Comparison of ENCODE assay signal across 19 cellular contexts in the genomic region with DNA sequence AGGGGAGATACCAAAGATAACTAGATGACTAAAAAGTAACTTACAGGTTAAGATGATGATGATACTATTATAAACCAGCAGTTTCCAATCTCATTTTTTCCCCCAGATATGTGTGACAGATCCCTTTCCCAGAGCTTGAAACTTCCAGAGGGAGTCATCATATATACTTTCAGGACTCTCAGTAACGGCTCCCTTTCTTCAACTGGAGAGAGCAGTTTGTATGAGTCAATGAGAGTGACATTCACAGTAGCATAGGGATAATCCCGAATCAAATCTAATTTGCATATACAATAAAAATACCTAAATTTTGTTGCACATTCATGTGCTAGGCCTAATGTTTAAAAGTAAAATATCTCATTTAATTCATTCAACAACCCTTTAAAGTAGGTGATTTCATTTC.
"Had no signal": no experiment of that assay in that cellular context is flagged by ENCODE, and none has a peak within 500 bp of the region (broad histone marks: within the 10 kb centered on the region; RNA-seq: fewer than 3 reads in every experiment).

No MANE protein-coding gene starts in this region.

- H3K4me3 ChIP-seq: ascending aorta, coronary artery, lung, tibial artery had no signal

- FAIRE-seq: endometrium, keratinocyte had no signal

- H3K4me1 ChIP-seq: ascending aorta had no signal

- H3K27me3 Mint-ChIP-seq: stimulated activated memory B cell treated with anti-CD40 and anti-IgM and Interleukin-4, amounts not matched to agents 10 μg/mL and 1 μg/mL and 100 μg/mL, for 72 hours had no signal

- DNase-seq: activated gamma-delta T cell treated with Interleukin-2 at 50 U/mL for 16 hours; activated T-cell treated with anti-CD3 and anti-CD28 coated beads, Interleukin-2, amount 50 U/mL, for 48 hours; erythroblast; foreskin melanocyte; glutamatergic neuron; hypothalamus; nucleus accumbens; stimulated activated CD4-positive, alpha-beta T cell treated with anti-CD3 and anti-CD28 coated beads, Interleukin-4, amount 100 ng/mL, for 24 hours; T-helper 1 cell; T1000; tibial artery had no signal

- H3K9me3 ChIP-seq: ascending aorta, tibial artery had no signal

- H3K27ac ChIP-seq: ascending aorta, coronary artery, tibial artery had no signal

- ATAC-seq: sciatic nerve; stimulated activated memory B cell treated with anti-CD40 and anti-IgM and Interleukin-4, amounts not matched to agents 10 μg/mL and 1 μg/mL and 100 μg/mL, for 72 hours had no signal

- H3K27me3 ChIP-seq: ascending aorta, tibial artery had no signal

- H3K27ac Mint-ChIP-seq: nephron; stimulated activated memory B cell treated with anti-CD40 and anti-IgM and Interleukin-4, amounts not matched to agents 10 μg/mL and 1 μg/mL and 100 μg/mL, for 72 hours had no signal

- H3K4me3 Mint-ChIP-seq: nephron; stimulated activated memory B cell treated with anti-CD40 and anti-IgM and Interleukin-4, amounts not matched to agents 10 μg/mL and 1 μg/mL and 100 μg/mL, for 72 hours had no signal
